ENCODE assay signal across 2 cellular contexts in the genomic region with DNA sequence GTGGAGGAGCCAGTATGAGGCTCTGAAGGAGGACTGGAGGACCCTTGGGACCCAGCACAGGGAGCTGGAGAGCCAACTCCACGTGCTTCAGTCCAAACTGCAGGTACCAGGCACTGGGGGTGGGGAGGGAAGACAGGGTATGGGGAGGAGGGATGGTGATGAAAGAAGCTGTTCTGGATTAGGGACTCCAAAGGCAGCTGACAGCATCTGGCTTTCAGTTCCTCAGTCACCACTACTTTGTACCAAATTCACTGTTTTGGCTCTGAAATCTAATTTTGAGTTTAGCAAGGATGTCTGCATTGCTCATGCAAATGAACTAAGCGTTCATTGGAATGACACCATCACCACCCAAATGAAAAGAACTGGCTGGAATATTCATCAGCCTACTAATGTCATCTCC.
A peak's percentile ranks its signal among the peaks of the same experiment; 100 is the strongest.
TF ChIP-seq lines count a peak whose summit lies in the region.

No MANE protein-coding gene starts in this region.

TF ChIP-seq in GM12878, 131 proteins besides CTCF, POLR2A, EP300 and RAD21:
- TF ChIP-seq SPI1 (IDR thresholded peaks at IDR 0.05; ENCODE audit: borderline replicate concordance, insufficient read depth, low read depth, low read length) = peak; percentile 70
- TF ChIP-seq NR2C1 (IDR thresholded peaks at IDR 0.05) = no peak

TF ChIP-seq in WTC11, 78 proteins besides CTCF, POLR2A, EP300 and RAD21:
- TF ChIP-seq, protein P1, sequence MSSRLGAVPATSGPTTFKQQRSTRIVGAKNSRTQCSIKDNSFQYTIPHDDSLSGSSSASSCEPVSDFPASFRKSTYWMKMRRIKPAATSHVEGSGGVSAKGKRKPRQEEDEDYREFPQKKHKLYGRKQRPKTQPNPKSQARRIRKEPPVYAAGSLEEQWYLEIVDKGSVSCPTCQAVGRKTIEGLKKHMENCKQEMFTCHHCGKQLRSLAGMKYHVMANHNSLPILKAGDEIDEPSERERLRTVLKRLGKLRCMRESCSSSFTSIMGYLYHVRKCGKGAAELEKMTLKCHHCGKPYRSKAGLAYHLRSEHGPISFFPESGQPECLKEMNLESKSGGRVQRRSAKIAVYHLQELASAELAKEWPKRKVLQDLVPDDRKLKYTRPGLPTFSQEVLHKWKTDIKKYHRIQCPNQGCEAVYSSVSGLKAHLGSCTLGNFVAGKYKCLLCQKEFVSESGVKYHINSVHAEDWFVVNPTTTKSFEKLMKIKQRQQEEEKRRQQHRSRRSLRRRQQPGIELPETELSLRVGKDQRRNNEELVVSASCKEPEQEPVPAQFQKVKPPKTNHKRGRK (CRISPR knock-in tag; IDR thresholded peaks at IDR 0.05; ENCODE audit: borderline replicate concordance) = no peak
- no peak for TF ChIP-seq ZNF416 (CRISPR knock-in tag; IDR thresholded peaks at IDR 0.05)
- TF ChIP-seq, protein P2, sequence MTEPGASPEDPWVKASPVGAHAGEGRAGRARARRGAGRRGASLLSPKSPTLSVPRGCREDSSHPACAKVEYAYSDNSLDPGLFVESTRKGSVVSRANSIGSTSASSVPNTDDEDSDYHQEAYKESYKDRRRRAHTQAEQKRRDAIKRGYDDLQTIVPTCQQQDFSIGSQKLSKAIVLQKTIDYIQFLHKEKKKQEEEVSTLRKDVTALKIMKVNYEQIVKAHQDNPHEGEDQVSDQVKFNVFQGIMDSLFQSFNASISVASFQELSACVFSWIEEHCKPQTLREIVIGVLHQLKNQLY (CRISPR knock-in tag; IDR thresholded peaks at IDR 0.05) = no peak
- no peak for TF ChIP-seq ZNF317 (CRISPR knock-in tag; IDR thresholded peaks at IDR 0.05; ENCODE audit: borderline replicate concordance, low read depth)
- TF ChIP-seq, protein P3, sequence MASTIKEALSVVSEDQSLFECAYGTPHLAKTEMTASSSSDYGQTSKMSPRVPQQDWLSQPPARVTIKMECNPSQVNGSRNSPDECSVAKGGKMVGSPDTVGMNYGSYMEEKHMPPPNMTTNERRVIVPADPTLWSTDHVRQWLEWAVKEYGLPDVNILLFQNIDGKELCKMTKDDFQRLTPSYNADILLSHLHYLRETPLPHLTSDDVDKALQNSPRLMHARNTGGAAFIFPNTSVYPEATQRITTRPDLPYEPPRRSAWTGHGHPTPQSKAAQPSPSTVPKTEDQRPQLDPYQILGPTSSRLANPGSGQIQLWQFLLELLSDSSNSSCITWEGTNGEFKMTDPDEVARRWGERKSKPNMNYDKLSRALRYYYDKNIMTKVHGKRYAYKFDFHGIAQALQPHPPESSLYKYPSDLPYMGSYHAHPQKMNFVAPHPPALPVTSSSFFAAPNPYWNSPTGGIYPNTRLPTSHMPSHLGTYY (CRISPR knock-in tag; IDR thresholded peaks at IDR 0.05) = no peak
- TF ChIP-seq CREM (CRISPR knock-in tag; IDR thresholded peaks at IDR 0.05) = no peak
- TF ChIP-seq, protein P4, sequence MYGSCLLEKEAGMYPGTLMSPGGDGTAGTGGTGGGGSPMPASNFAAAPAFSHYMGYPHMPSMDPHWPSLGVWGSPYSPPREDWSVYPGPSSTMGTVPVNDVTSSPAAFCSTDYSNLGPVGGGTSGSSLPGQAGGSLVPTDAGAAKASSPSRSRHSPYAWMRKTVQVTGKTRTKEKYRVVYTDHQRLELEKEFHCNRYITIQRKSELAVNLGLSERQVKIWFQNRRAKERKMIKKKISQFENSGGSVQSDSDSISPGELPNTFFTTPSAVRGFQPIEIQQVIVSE (CRISPR knock-in tag; IDR thresholded peaks at IDR 0.05; ENCODE audit: borderline replicate concordance) = no peak
- no peak for TF ChIP-seq ZNF121 (CRISPR knock-in tag; IDR thresholded peaks at IDR 0.05)
- TF ChIP-seq, protein P5, sequence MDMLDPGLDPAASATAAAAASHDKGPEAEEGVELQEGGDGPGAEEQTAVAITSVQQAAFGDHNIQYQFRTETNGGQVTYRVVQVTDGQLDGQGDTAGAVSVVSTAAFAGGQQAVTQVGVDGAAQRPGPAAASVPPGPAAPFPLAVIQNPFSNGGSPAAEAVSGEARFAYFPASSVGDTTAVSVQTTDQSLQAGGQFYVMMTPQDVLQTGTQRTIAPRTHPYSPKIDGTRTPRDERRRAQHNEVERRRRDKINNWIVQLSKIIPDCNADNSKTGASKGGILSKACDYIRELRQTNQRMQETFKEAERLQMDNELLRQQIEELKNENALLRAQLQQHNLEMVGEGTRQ (CRISPR knock-in tag; IDR thresholded peaks at IDR 0.05) = no peak
- TF ChIP-seq CBFB (CRISPR knock-in tag; IDR thresholded peaks at IDR 0.05; ENCODE audit: low read depth) = no peak
- TF ChIP-seq TEAD1 (CRISPR knock-in tag; IDR thresholded peaks at IDR 0.05) = no peak
- no peak for TF ChIP-seq OVOL2 (CRISPR knock-in tag; IDR thresholded peaks at IDR 0.05; ENCODE audit: borderline replicate concordance)
- no peak for TF ChIP-seq GABPB1 (CRISPR knock-in tag; IDR thresholded peaks at IDR 0.05)
- TF ChIP-seq, protein P6, sequence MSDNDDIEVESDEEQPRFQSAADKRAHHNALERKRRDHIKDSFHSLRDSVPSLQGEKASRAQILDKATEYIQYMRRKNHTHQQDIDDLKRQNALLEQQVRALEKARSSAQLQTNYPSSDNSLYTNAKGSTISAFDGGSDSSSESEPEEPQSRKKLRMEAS (CRISPR knock-in tag; IDR thresholded peaks at IDR 0.05) = no peak
- no peak for TF ChIP-seq MXD4 (CRISPR knock-in tag; IDR thresholded peaks at IDR 0.05; ENCODE audit: borderline replicate concordance)
- TF ChIP-seq ZNF219 (CRISPR knock-in tag; IDR thresholded peaks at IDR 0.05; ENCODE audit: borderline replicate concordance) = no peak
TF ChIP-seq in WTC11: peak in this region for 0.
